ENCODE assay signal across 23 cellular contexts in the genomic region with DNA sequence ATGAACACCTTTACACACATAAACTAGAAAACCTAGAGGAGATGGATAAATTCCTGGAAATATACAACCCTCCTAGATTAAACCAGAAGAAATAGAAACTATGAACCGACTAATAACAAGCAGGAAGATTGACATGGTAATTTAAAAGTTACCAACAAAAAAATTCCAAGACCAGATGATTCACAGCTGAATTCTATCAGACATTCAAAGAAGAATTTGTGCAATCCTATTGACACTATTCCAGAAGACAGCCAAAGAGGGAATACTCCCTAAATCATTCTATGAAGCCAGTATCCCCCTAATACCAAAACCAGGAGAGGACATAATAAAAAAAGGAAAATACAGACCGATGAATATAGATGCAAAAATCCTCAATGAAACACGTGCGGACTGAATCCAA.
"Had no signal": no experiment of that assay in that cellular context is flagged by ENCODE, and none has a peak within 500 bp of the region (broad histone marks: within the 10 kb centered on the region; RNA-seq: fewer than 3 reads in every experiment).

No MANE protein-coding gene starts in this region.

- H3K4me2 ChIP-seq: neural progenitor cell, smooth muscle cell had no signal

- H3K9me3 ChIP-seq: esophagus squamous epithelium, gastrocnemius medialis, testis, uterus had no signal

- H3K4me1 ChIP-seq: esophagus squamous epithelium, gastrocnemius medialis, left lung, neural progenitor cell, testis, uterus had no signal

- ATAC-seq: effector memory CD8-positive, alpha-beta T cell; gastrocnemius medialis; left lung; naive thymus-derived CD8-positive, alpha-beta T cell; sciatic nerve had no signal

- H3K27ac ChIP-seq: dorsolateral prefrontal cortex, esophagus squamous epithelium, gastrocnemius medialis, left lung, neural progenitor cell, testis, uterus had no signal

- H3K4me3 ChIP-seq: dorsolateral prefrontal cortex, esophagus squamous epithelium, gastrocnemius medialis, left lung, lung, neural progenitor cell, smooth muscle cell, testis, uterus had no signal

- H2AFZ ChIP-seq: neural progenitor cell had no signal

- H3K27me3 ChIP-seq: dorsolateral prefrontal cortex, esophagus squamous epithelium, gastrocnemius medialis, left lung, neural progenitor cell, testis, uterus had no signal

- H3K36me3 ChIP-seq: esophagus squamous epithelium, gastrocnemius medialis, left lung, neural progenitor cell, uterus had no signal

- H3K9ac ChIP-seq: neural progenitor cell had no signal

- DNase-seq: activated CD4-positive, alpha-beta memory T cell treated with anti-CD3 and anti-CD28 coated beads for 36 hours; activated CD4-positive, alpha-beta T cell treated with anti-CD3 and anti-CD28 coated beads for 48 hours; activated effector memory CD4-positive, alpha-beta T cell treated with anti-CD3 and anti-CD28 coated beads, Interleukin-2, amount 50 U/mL, for 16 hours; activated naive CD4-positive, alpha-beta T cell treated with anti-CD3 and anti-CD28 coated beads, Interleukin-2, amount 10 ng/mL, durations not matched to agents 7 days and 5 days; anterior cingulate cortex; dorsolateral prefrontal cortex; effector memory CD8-positive, alpha-beta T cell; esophagus squamous epithelium; gastrocnemius medialis; head of caudate nucleus; kidney; left lung; naive thymus-derived CD8-positive, alpha-beta T cell; stimulated activated CD4-positive, alpha-beta T cell treated with anti-CD3 and anti-CD28 coated beads, Interleukin-2, amount 100 ng/mL, for 48 hours; stimulated activated CD8-positive, alpha-beta memory T cell treated with anti-CD3 and anti-CD28 coated beads, Interleukin-4, amount 100 ng/mL, for 48 hours; stimulated activated naive CD4-positive, alpha-beta T cell; testis; trophoblast cell; uterus had no signal
